9 cellular contexts compared by ENCODE assay signal in genomic region chr2:70161069-70161534, GRCh38. TPM values are rescaled to one million over a fixed set of nuclear protein-coding genes. Genes with fewer than 3 reads are reported as not detected.
DNase-seq lines count a peak whose midpoint lies in the region; ATAC-seq and TF ChIP-seq lines count a peak whose summit lies in the region.
"Had no signal": no experiment of that assay in that cellular context is flagged by ENCODE, and none has a peak within 500 bp of the region (broad histone marks: within the 10 kb centered on the region; RNA-seq: fewer than 3 reads in every experiment).

No MANE protein-coding gene starts in this region.

- intact Hi-C loops in adrenal gland (cut with DNase I): no loop called here

- H3F3A ChIP-seq in MM.1S (ENCODE audit: insufficient read depth, low read length): peaks cover 26% of the 10 kb centered on the region

- no peak for TF ChIP-seq POLR2A in adrenal gland (IDR thresholded peaks at IDR 0.05)

- H3K4me3 ChIP-seq in MM.1S (ENCODE audit: low read length) (peak overlapping the region; percentile 2; the same call in 1 of the 2 replicates), adrenal gland (no peak overlapping the region)

- H3K36me3 ChIP-seq in MM.1S (replicated peaks; ENCODE audit: insufficient read depth, low read length): 0 out of 2 replicates have a peak, but pooled peaks cover 2% of the 10 kb centered on the region
- peaks cover 0 to 67% of the 10 kb centered on the region in 2 donors for H3K36me3 ChIP-seq in adrenal gland (replicated peaks in 1 of 2)

- no peaks in the 10 kb centered on the region for H3K27me3 ChIP-seq in MM.1S (replicated peaks; ENCODE audit: insufficient read depth, low read length)
- H3K27me3 ChIP-seq in adrenal gland: no peaks in the 10 kb centered on the region

- peak overlapping the region; percentile 58; the same call in 1 of the 2 replicates for H3K9ac ChIP-seq in MM.1S (ENCODE audit: low read length)

- H3K9me2 ChIP-seq in MM.1S (replicated peaks; ENCODE audit: insufficient read depth, low read length): no peaks in the 10 kb centered on the region

- H3K27ac ChIP-seq in MM.1S (ENCODE audit: low read length) (peak overlapping the region; percentile 83), adrenal gland (no peak overlapping the region)

- DNase-seq in MM.1S (peak; percentile 91), kidney tubule cell (ENCODE audit: low spot score) (peak; percentile 91), SHP77 treated with DMSO at 0.1 percent for 48 hours (lab: John Stamatoyannopoulos, UW) (no peak), adrenal gland (no peak)
- DNase-seq in stimulated activated CD4-positive, alpha-beta T cell treated with anti-CD3 and anti-CD28 coated beads, Interleukin-2, amount 100 ng/mL, for 24 hours: no peak
- DNase-seq: activated CD4-positive, alpha-beta T cell treated with anti-CD3 and anti-CD28 coated beads for 4 hours; effector CD8-positive, alpha-beta T cell had no signal

- ATAC-seq in GM18907 (IDR thresholded peaks at IDR 0.05; ENCODE audit: unreplicated experiment) (peak; percentile 86), HG02588 (IDR thresholded peaks at IDR 0.05; ENCODE audit: unreplicated experiment) (peak; percentile 70)

- 33 to 54% (median 51%) methylated on average over 2 of the region's 2 CpGs for WGBS in adrenal gland, 4 donors

- H3K9me3 ChIP-seq in MM.1S (replicated peaks; ENCODE audit: insufficient read depth, low read length) (no peaks in the 10 kb centered on the region), adrenal gland (replicated peaks in 1 of 3) (no peaks in the 10 kb centered on the region)

- peak overlapping the region; percentile 76 for H3K4me2 ChIP-seq in MM.1S (ENCODE audit: low read depth, low read length)

- TF ChIP-seq CTCF in MM.1S (IDR thresholded peaks at IDR 0.05; ENCODE audit: low read length) (no peak), adrenal gland (IDR thresholded peaks at IDR 0.05) (no peak)

- peak overlapping the region; percentile 47 for H2AFZ ChIP-seq in MM.1S (ENCODE audit: low read length)

- no peaks in the 10 kb centered on the region for H4K20me1 ChIP-seq in MM.1S (ENCODE audit: insufficient read depth, low read length)

- H3K4me1 ChIP-seq in MM.1S (ENCODE audit: low read length) (peaks cover 13% of the 10 kb centered on the region), adrenal gland (replicated peaks in 1 of 2) (no peaks in the 10 kb centered on the region)

- H3K79me2 ChIP-seq in MM.1S (ENCODE audit: low read length): no peaks in the 10 kb centered on the region

RNA-seq across cellular contexts. Expression of gene C2orf42, which starts 29.7 kb away (rescaled TPM):
- 10 to 100 TPM; 15.6 to 33.7 (median 20.6) TPM for total RNA-seq in adrenal gland
- 10 to 100 TPM in 2 of 3 donors, 1 to 10 TPM in 1; 8.0 to 13.7 (median 13.5) TPM for polyA plus RNA-seq in adrenal gland

Comparison
In these comparisons a context has a peak if more than half of its experiments do, and no peak if none do; other contexts are left out.
1. DNase-seq: peak in MM.1S (single experiment) and kidney tubule cell (single experiment); none in SHP77 treated with DMSO at 0.1 percent for 48 hours (single experiment), adrenal gland (0 of 7) and stimulated activated CD4-positive, alpha-beta T cell treated with anti-CD3 and anti-CD28 coated beads, Interleukin-2, amount 100 ng/mL, for 24 hours (0 of 2).